3 cellular contexts compared by ENCODE assay signal in genomic region chr3:39273119-39273518, GRCh38.
TF ChIP-seq lines count a peak whose summit lies in the region.

No MANE protein-coding gene starts in this region.

TF ChIP-seq in SK-N-SH treated with all-trans-retinoic acid at 6 μM for 48 hours, 23 proteins besides CTCF, POLR2A, EP300 and RAD21:
- no peak for TF ChIP-seq PPARA (CRISPR knock-in tag; IDR thresholded peaks at IDR 0.05; ENCODE audit: borderline replicate concordance)
TF ChIP-seq in SK-N-SH treated with all-trans-retinoic acid at 6 μM for 48 hours: peak in this region for 0.

TF ChIP-seq in SK-N-SH, 30 proteins besides CTCF, POLR2A, EP300 and RAD21:
- TF ChIP-seq GABPA (IDR thresholded peaks at IDR 0.05; ENCODE audit: low read depth) (no peak), MXI1 (IDR thresholded peaks at IDR 0.05; ENCODE audit: low read depth, low read length) (no peak), TCF12 (IDR thresholded peaks at IDR 0.05) (no peak), CHD2 (IDR thresholded peaks at IDR 0.05; ENCODE audit: low read length, partially characterized antibody) (no peak), TEAD4 (IDR thresholded peaks at IDR 0.05; ENCODE audit: borderline replicate concordance, insufficient read depth) (no peak), SMC3 (IDR thresholded peaks at IDR 0.05; ENCODE audit: low read depth, low read length) (no peak), IRF3 (IDR thresholded peaks at IDR 0.05; ENCODE audit: low read depth, low read length) (no peak), RXRA (IDR thresholded peaks at IDR 0.05; ENCODE audit: borderline replicate concordance, low read depth) (no peak), MAX (IDR thresholded peaks at IDR 0.05; ENCODE audit: low read depth) (no peak)

TF ChIP-seq in WTC11, 78 proteins besides CTCF, POLR2A, EP300 and RAD21:
- TF ChIP-seq FOXP4 (CRISPR knock-in tag; IDR thresholded peaks at IDR 0.05): no peak
- no peak for TF ChIP-seq ZNF317 (CRISPR knock-in tag; IDR thresholded peaks at IDR 0.05; ENCODE audit: borderline replicate concordance, low read depth)
- TF ChIP-seq E2F4 (CRISPR knock-in tag; IDR thresholded peaks at IDR 0.05; ENCODE audit: borderline replicate concordance, low read depth): no peak
- TF ChIP-seq AR (CRISPR knock-in tag; IDR thresholded peaks at IDR 0.05): no peak
- TF ChIP-seq ZNF532 (CRISPR knock-in tag; IDR thresholded peaks at IDR 0.05; ENCODE audit: borderline replicate concordance): no peak
- no peak for TF ChIP-seq HMGXB4 (CRISPR knock-in tag; IDR thresholded peaks at IDR 0.05)
- TF ChIP-seq ZNF281 (CRISPR knock-in tag; IDR thresholded peaks at IDR 0.05): no peak
- no peak for TF ChIP-seq E2F5 (CRISPR knock-in tag; IDR thresholded peaks at IDR 0.05)
- no peak for TF ChIP-seq MXD4 (CRISPR knock-in tag; IDR thresholded peaks at IDR 0.05; ENCODE audit: borderline replicate concordance)
- no peak for TF ChIP-seq ESRRA (CRISPR knock-in tag; IDR thresholded peaks at IDR 0.05; ENCODE audit: borderline replicate concordance)
TF ChIP-seq in WTC11: peak in this region for 0.
